11 cellular contexts compared by ENCODE assay signal in the genomic region with DNA sequence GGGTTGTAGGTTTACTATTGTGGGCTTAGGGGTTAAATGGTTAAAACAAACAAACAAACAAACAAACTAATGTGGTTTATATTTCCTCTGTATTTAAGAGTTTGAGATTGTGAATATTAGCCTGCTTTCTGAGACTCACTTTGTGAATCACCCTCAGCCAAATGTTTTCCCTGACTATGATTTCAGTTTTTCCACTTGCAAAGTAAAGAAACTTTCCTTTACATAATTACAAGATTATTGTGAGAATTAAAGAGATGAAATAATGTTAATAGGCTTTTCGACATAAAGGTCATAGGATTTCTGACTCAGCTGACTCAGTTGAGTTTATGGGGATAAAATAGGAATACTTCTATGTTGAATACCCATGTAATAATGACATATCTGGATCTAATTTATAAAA. TPM values are rescaled to one million over a fixed set of nuclear protein-coding genes. Genes with fewer than 3 reads are reported as not detected.
A peak's percentile ranks its signal among the peaks of the same experiment; 100 is the strongest.
DNase-seq lines count a peak whose midpoint lies in the region; ATAC-seq, FAIRE-seq and TF ChIP-seq lines count a peak whose summit lies in the region.
"Had no signal": no experiment of that assay in that cellular context is flagged by ENCODE, and none has a peak within 500 bp of the region (broad histone marks: within the 10 kb centered on the region; RNA-seq: fewer than 3 reads in every experiment).

No MANE protein-coding gene starts in this region.

- H3K36me3 ChIP-seq in body of pancreas (replicated peaks in 1 of 2; ENCODE audit: insufficient read depth in 1 of 2, low read depth in 2 of 2) (no peaks in the 10 kb centered on the region), keratinocyte (ENCODE audit: control insufficient read depth in 2 of 2, extremely low read depth in 1 of 2, insufficient read depth in 2 of 2, low read length in 2 of 2) (no peaks in the 10 kb centered on the region), subcutaneous abdominal adipose tissue (ENCODE audit: control insufficient read depth in 5 of 5, insufficient read depth in 5 of 5, low read length in 5 of 5) (no peaks in the 10 kb centered on the region), Karpas-422 (ENCODE audit: insufficient read depth, low read length) (no peaks in the 10 kb centered on the region)

- H3K36me3 Mint-ChIP-seq in HFFc6 (ENCODE audit: low read depth) = peaks cover 12% of the 10 kb centered on the region

- H3K9ac ChIP-seq in keratinocyte (ENCODE audit: control insufficient read depth, extremely low read depth, insufficient read depth, low read length) (no peak overlapping the region), subcutaneous abdominal adipose tissue (ENCODE audit: low read length in 5 of 5) (no peak overlapping the region), Karpas-422 (ENCODE audit: low read length) (no peak overlapping the region)

- H3K9me3 ChIP-seq in body of pancreas (no peaks in the 10 kb centered on the region), keratinocyte (ENCODE audit: control insufficient read depth, low read depth, low read length) (no peaks in the 10 kb centered on the region), subcutaneous abdominal adipose tissue (ENCODE audit: control insufficient read depth in 5 of 5, low read length in 5 of 5) (no peaks in the 10 kb centered on the region), Karpas-422 (ENCODE audit: low read length) (peaks cover 2% of the 10 kb centered on the region)

- peaks cover 26% of the 10 kb centered on the region for H3K4me1 ChIP-seq in body of pancreas
- peaks cover 10% of the 10 kb centered on the region for H3K4me1 ChIP-seq in keratinocyte (ENCODE audit: control insufficient read depth, extremely low read depth, insufficient read depth, low read length)
- H3K4me1 ChIP-seq in subcutaneous abdominal adipose tissue (ENCODE audit: control insufficient read depth in 5 of 5, insufficient read depth in 5 of 5, low read length in 5 of 5) = peaks cover 0 to 33% (median 30%) of the 10 kb centered on the region in 5 donors
- no peaks in the 10 kb centered on the region for H3K4me1 ChIP-seq in Karpas-422 (ENCODE audit: low read length)

- H3K27me3 Mint-ChIP-seq in HFFc6 (ENCODE audit: insufficient read depth) = peaks cover 4% of the 10 kb centered on the region; the same call in 1 of the 2 replicates

- no peaks in the 10 kb centered on the region for H3K9me1 ChIP-seq in keratinocyte (ENCODE audit: control insufficient read depth, extremely low read depth, insufficient read depth, low read length)

- peaks cover 5% of the 10 kb centered on the region for H3K9me3 Mint-ChIP-seq in HFFc6

- H3K27me3 ChIP-seq in body of pancreas = no peaks in the 10 kb centered on the region
- no peaks in the 10 kb centered on the region for H3K27me3 ChIP-seq in keratinocyte (ENCODE audit: control insufficient read depth, extremely low read depth, insufficient read depth, low read length)
- H3K27me3 ChIP-seq in subcutaneous abdominal adipose tissue (ENCODE audit: control insufficient read depth in 5 of 5, insufficient read depth in 4 of 5, low read length in 5 of 5) = no peaks in the 10 kb centered on the region
- no peaks in the 10 kb centered on the region for H3K27me3 ChIP-seq in Karpas-422 (ENCODE audit: low read length)

- dilution Hi-C loops in keratinocyte (cut with MboI; ENCODE audit: extremely low pct_ligation_motif_present, low sequenced_read_pairs) = no loop called here

- 33 to 37% methylated on average over 1 of the region's 1 CpG for WGBS in body of pancreas, 2 donors

- TF ChIP-seq CTCF in HFFc6 (IDR thresholded peaks at IDR 0.05) (no peak), body of pancreas (IDR thresholded peaks at IDR 0.05) (no peak), keratinocyte (optimal IDR thresholded peaks at IDR 0.05 in 1 of 3, IDR thresholded peaks at IDR 0.05 in 1 of 3, conservative IDR thresholded peaks at IDR 0.05 in 1 of 3; ENCODE audit: extremely low read depth in 1 of 3, insufficient read depth in 2 of 3, low read length in 3 of 3) (no peak)

- H3K4me3 ChIP-seq in body of pancreas (no peak overlapping the region), keratinocyte (ENCODE audit: control insufficient read depth in 2 of 3, extremely low read depth in 1 of 3, insufficient read depth in 2 of 3, low read depth in 1 of 3, low read length in 3 of 3) (no peak overlapping the region), subcutaneous abdominal adipose tissue (ENCODE audit: low read depth in 1 of 5, low read length in 5 of 5) (peak overlapping the region in 3 of 5 donors; percentile 89 to 91 (median 91)), Karpas-422 (ENCODE audit: low read length) (no peak overlapping the region)

- ATAC-seq in body of pancreas = no peak

- peaks cover 48% of the 10 kb centered on the region for H3K4me1 Mint-ChIP-seq in HFFc6 (ENCODE audit: low read depth)

- H3K9me2 ChIP-seq in Karpas-422 (replicated peaks; ENCODE audit: insufficient read depth, low read length) = no peaks in the 10 kb centered on the region; the same call in 1 of the 2 replicates

- H4K20me1 ChIP-seq in keratinocyte (ENCODE audit: control insufficient read depth, extremely low read depth, insufficient read depth, low read length) (no peaks in the 10 kb centered on the region), Karpas-422 (ENCODE audit: insufficient read depth, low read depth, low read length) (no peaks in the 10 kb centered on the region)

- H3K27ac ChIP-seq in body of pancreas (peak overlapping the region; percentile 93 to 97 (median 96)), keratinocyte (ENCODE audit: control insufficient read depth, insufficient read depth, low read length) (no peak overlapping the region), subcutaneous abdominal adipose tissue (ENCODE audit: low read depth, low read length) (peak overlapping the region; percentile 91), Karpas-422 (ENCODE audit: low read length) (no peak overlapping the region)

- no peaks in the 10 kb centered on the region for H3K79me2 ChIP-seq in keratinocyte (ENCODE audit: control insufficient read depth, insufficient read depth, low read length)
- H3K79me2 ChIP-seq in Karpas-422 (ENCODE audit: low read length) = no peaks in the 10 kb centered on the region

- H3K27ac Mint-ChIP-seq in HFFc6 = peak overlapping the region; percentile 89

- H2AFZ ChIP-seq in keratinocyte (ENCODE audit: control insufficient read depth, low read length) (peak overlapping the region; percentile 64), Karpas-422 (ENCODE audit: low read length) (no peak overlapping the region)

- intact Hi-C loops in body of pancreas (cut with DNase I) = no loop called here

- DNase-seq in HFFc6 (no peak), body of pancreas (no peak), keratinocyte (ENCODE audit: low read depth, low spot score) (no peak), kidney glomerular epithelial cell (lab: John Stamatoyannopoulos, UW) (no peak), Karpas-422 (no peak), putamen (ENCODE audit: low spot score) (no peak), NCI-H2107 treated with DMSO at 0.1 percent for 48 hours (lab: John Stamatoyannopoulos, UW; ENCODE audit: unreplicated experiment) (no peak)
- DNase-seq: activated T-cell treated with anti-CD3 and anti-CD28 coated beads, Interleukin-2, amount 50 U/mL, for 1 hour; NCI-H187; stimulated activated naive CD4-positive, alpha-beta T cell had no signal

- H3K4me2 ChIP-seq in keratinocyte (ENCODE audit: control insufficient read depth, extremely low read depth, insufficient read depth, low read depth, low read length) (no peak overlapping the region), Karpas-422 (ENCODE audit: low read depth, low read length, poor library complexity, severe bottlenecking) (no peak overlapping the region)

- no peak for FAIRE-seq in keratinocyte (lab: Jason Lieb, UNC)

- H3K4me3 Mint-ChIP-seq in HFFc6 = peak overlapping the region; percentile 94

- TF ChIP-seq POLR2A in body of pancreas (IDR thresholded peaks at IDR 0.05) = no peak

RNA-seq across cellular contexts. Expression of a gene that starts 2.9 kb away (rescaled TPM):
- 10 to 100 TPM; 33.3 to 76.1 (median 63.9) TPM for total RNA-seq in HFFc6 (2021; fragmentation: NEBNext Ultra II Directional; extraction: Animal tissue kit (Norgen Biotek cat#: 25700))
- total RNA-seq in body of pancreas = 10 to 100 TPM; 24.7 to 50.3 TPM
- polyA plus RNA-seq in keratinocyte = 8.4 to 12.7 TPM (median 11.7 TPM) in 3 replicates
- 38.4 TPM for polyA plus RNA-seq in keratinocyte (2011; ENCODE audit: low read depth)
- 11.3 and 17.5 TPM in 2 replicates for polyA plus RNA-seq in keratinocyte (2011; cell fraction: cytosol; rRNA removed)
- 8.6 and 8.9 TPM in 2 replicates for polyA plus RNA-seq in keratinocyte (2011; cell fraction: nucleus; rRNA removed)
- polyA plus RNA-seq in keratinocyte (2012; ENCODE audit: low replicate concordance) = 6.4 and 11.1 TPM in 2 replicates
- 3.1 to 15.9 TPM (median 11.8 TPM) in 3 replicates for polyA minus RNA-seq in keratinocyte
- 16.3 TPM for polyA minus RNA-seq in keratinocyte (2011; cell fraction: cytosol; rRNA and poly(A)+ RNA removed)
- 11.2 and 17.4 TPM in 2 replicates for polyA minus RNA-seq in keratinocyte (2011; cell fraction: nucleus; rRNA and poly(A)+ RNA removed)
- total RNA-seq in Karpas-422 (2014; rRNA removed; shearing (Covaris generic); ENCODE audit: low replicate concordance) = 0.41 TPM in 1 of 2 replicates, not detected in the other

Comparison
In these comparisons a context has a peak if more than half of its experiments do, and no peak if none do; other contexts are left out.
1. H3K27ac ChIP-seq: peak in body of pancreas (4 of 4) and subcutaneous abdominal adipose tissue (single experiment); none in keratinocyte (single experiment) and Karpas-422 (single experiment).
2. H3K4me3 ChIP-seq: peak in subcutaneous abdominal adipose tissue (3 of 5); none in body of pancreas (0 of 2), keratinocyte (0 of 3) and Karpas-422 (single experiment).
3. RNA of a gene that starts 2.9 kb away (total RNA-seq): 33.3 to 76.1 TPM in HFFc6 and 24.7 to 50.3 TPM in body of pancreas; 0.41 TPM in Karpas-422; every median in the first group is over 10 times any median in the second.